Comparison of ENCODE assay signal across 1 cellular context in the genomic region with DNA sequence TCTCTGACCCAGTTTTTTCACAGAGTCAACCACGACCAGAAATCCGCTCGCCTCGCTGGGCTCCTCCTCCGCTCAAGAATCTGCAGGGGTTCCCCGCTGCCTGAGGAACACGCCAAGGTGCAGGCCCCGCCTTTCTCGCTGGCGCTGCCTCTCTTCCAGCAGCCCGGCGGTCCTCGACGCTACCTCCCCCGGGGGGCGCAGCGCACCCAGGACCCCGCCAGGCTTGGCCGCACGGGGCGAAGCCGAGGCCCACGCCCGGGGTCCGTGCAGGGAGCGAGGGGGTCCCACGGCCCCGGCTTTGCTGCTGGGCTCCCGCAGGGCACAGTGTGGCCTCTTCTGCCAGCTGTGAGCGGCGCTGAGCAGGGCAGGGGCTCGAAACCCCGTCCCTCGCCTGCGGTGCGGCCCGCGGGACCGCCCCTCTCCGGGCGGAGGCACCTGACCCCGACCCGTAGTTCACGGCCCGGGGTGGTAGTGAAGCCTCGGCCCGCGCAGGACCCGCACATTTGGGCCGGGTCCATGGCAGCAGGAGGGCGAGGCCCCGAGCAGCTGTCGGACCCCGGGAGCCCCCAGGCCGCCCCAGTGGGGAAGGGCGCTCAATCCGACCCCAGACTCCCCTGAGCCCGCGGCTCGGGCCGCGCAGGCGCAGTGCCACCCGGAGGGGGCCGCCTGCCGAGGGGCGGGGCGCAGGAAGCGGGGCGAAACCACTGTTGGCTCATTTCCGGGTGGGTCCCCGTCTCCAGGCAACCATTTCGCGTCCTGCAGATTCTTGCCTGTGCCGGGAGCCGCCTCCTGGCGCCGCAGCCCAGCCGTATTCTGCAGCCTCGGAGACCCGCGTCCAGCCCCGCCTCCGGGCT.
TF ChIP-seq lines count a peak whose summit lies in the region.

No MANE protein-coding gene starts in this region.

TF ChIP-seq in HepG2, 621 proteins besides CTCF, POLR2A, EP300 and RAD21 (continues in another document):
- TF ChIP-seq AGO2 (optimal IDR thresholded peaks at IDR 0.05; ENCODE audit: low read depth, low read length), result no peak
- TF ChIP-seq, protein P1, sequence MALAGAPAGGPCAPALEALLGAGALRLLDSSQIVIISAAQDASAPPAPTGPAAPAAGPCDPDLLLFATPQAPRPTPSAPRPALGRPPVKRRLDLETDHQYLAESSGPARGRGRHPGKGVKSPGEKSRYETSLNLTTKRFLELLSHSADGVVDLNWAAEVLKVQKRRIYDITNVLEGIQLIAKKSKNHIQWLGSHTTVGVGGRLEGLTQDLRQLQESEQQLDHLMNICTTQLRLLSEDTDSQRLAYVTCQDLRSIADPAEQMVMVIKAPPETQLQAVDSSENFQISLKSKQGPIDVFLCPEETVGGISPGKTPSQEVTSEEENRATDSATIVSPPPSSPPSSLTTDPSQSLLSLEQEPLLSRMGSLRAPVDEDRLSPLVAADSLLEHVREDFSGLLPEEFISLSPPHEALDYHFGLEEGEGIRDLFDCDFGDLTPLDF (CRISPR knock-in tag; IDR thresholded peaks at IDR 0.05), result no peak
- no peak for TF ChIP-seq TRIM24 (CRISPR knock-in tag; IDR thresholded peaks at IDR 0.05)
- TF ChIP-seq, protein P2, sequence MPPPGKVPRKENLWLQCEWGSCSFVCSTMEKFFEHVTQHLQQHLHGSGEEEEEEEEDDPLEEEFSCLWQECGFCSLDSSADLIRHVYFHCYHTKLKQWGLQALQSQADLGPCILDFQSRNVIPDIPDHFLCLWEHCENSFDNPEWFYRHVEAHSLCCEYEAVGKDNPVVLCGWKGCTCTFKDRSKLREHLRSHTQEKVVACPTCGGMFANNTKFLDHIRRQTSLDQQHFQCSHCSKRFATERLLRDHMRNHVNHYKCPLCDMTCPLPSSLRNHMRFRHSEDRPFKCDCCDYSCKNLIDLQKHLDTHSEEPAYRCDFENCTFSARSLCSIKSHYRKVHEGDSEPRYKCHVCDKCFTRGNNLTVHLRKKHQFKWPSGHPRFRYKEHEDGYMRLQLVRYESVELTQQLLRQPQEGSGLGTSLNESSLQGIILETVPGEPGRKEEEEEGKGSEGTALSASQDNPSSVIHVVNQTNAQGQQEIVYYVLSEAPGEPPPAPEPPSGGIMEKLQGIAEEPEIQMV (CRISPR knock-in tag; IDR thresholded peaks at IDR 0.05; ENCODE audit: low read depth), result no peak
- TF ChIP-seq, protein P3, sequence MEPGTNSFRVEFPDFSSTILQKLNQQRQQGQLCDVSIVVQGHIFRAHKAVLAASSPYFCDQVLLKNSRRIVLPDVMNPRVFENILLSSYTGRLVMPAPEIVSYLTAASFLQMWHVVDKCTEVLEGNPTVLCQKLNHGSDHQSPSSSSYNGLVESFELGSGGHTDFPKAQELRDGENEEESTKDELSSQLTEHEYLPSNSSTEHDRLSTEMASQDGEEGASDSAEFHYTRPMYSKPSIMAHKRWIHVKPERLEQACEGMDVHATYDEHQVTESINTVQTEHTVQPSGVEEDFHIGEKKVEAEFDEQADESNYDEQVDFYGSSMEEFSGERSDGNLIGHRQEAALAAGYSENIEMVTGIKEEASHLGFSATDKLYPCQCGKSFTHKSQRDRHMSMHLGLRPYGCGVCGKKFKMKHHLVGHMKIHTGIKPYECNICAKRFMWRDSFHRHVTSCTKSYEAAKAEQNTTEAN (CRISPR knock-in tag; conservative IDR thresholded peaks at IDR 0.05), result 0 out of 2 replicates have a peak, but pooled peaks have one; percentile 23
- TF ChIP-seq, protein P4, sequence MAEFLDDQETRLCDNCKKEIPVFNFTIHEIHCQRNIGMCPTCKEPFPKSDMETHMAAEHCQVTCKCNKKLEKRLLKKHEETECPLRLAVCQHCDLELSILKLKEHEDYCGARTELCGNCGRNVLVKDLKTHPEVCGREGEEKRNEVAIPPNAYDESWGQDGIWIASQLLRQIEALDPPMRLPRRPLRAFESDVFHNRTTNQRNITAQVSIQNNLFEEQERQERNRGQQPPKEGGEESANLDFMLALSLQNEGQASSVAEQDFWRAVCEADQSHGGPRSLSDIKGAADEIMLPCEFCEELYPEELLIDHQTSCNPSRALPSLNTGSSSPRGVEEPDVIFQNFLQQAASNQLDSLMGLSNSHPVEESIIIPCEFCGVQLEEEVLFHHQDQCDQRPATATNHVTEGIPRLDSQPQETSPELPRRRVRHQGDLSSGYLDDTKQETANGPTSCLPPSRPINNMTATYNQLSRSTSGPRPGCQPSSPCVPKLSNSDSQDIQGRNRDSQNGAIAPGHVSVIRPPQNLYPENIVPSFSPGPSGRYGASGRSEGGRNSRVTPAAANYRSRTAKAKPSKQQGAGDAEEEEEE (CRISPR knock-in tag; IDR thresholded peaks at IDR 0.05; ENCODE audit: borderline replicate concordance), result no peak
- no peak for TF ChIP-seq SRSF4 (IDR thresholded peaks at IDR 0.05; ENCODE audit: low read depth, low read length, poor library complexity, severe bottlenecking)
- no peak for TF ChIP-seq SMAD3 (CRISPR knock-in tag; IDR thresholded peaks at IDR 0.05)
- no peak for TF ChIP-seq KDM4B (CRISPR knock-in tag; IDR thresholded peaks at IDR 0.05)
- TF ChIP-seq, protein P5, sequence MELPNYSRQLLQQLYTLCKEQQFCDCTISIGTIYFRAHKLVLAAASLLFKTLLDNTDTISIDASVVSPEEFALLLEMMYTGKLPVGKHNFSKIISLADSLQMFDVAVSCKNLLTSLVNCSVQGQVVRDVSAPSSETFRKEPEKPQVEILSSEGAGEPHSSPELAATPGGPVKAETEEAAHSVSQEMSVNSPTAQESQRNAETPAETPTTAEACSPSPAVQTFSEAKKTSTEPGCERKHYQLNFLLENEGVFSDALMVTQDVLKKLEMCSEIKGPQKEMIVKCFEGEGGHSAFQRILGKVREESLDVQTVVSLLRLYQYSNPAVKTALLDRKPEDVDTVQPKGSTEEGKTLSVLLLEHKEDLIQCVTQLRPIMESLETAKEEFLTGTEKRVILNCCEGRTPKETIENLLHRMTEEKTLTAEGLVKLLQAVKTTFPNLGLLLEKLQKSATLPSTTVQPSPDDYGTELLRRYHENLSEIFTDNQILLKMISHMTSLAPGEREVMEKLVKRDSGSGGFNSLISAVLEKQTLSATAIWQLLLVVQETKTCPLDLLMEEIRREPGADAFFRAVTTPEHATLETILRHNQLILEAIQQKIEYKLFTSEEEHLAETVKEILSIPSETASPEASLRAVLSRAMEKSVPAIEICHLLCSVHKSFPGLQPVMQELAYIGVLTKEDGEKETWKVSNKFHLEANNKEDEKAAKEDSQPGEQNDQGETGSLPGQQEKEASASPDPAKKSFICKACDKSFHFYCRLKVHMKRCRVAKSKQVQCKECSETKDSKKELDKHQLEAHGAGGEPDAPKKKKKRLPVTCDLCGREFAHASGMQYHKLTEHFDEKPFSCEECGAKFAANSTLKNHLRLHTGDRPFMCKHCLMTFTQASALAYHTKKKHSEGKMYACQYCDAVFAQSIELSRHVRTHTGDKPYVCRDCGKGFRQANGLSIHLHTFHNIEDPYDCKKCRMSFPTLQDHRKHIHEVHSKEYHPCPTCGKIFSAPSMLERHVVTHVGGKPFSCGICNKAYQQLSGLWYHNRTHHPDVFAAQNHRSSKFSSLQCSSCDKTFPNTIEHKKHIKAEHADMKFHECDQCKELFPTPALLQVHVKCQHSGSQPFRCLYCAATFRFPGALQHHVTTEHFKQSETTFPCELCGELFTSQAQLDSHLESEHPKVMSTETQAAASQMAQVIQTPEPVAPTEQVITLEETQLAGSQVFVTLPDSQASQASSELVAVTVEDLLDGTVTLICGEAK (IDR thresholded peaks at IDR 0.05), result no peak
- TF ChIP-seq, protein P5 (CRISPR knock-in tag; IDR thresholded peaks at IDR 0.05), result no peak; the same call in 1 of the 2 replicates
- TF ChIP-seq, protein P6, sequence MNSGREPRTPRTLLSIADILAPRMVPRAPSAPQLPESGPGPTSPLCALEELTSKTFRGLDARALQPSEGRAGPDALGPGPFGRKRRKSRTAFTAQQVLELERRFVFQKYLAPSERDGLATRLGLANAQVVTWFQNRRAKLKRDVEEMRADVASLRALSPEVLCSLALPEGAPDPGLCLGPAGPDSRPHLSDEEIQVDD (CRISPR knock-in tag; IDR thresholded peaks at IDR 0.05; ENCODE audit: borderline replicate concordance), result no peak
- TF ChIP-seq XRCC5 (optimal IDR thresholded peaks at IDR 0.05; ENCODE audit: low read length), result no peak
- TF ChIP-seq, protein P7, sequence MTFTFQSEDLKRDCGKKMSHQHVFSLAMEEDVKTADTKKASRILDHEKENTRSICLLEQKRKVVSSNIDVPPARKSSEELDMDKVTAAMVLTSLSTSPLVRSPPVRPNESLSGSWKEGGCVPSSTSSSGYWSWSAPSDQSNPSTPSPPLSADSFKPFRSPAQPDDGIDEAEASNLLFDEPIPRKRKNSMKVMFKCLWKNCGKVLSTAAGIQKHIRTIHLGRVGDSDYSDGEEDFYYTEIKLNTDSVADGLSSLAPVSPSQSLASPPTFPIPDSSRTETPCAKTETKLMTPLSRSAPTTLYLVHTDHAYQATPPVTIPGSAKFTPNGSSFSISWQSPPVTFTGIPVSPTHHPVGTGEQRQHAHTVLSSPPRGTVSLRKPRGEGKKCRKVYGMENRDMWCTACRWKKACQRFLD (CRISPR knock-in tag; IDR thresholded peaks at IDR 0.05; ENCODE audit: borderline replicate concordance), result no peak
- TF ChIP-seq MED1 (CRISPR knock-in tag; IDR thresholded peaks at IDR 0.05), result peak; percentile 23; the same call in 1 of the 2 replicates
- TF ChIP-seq, protein P8, sequence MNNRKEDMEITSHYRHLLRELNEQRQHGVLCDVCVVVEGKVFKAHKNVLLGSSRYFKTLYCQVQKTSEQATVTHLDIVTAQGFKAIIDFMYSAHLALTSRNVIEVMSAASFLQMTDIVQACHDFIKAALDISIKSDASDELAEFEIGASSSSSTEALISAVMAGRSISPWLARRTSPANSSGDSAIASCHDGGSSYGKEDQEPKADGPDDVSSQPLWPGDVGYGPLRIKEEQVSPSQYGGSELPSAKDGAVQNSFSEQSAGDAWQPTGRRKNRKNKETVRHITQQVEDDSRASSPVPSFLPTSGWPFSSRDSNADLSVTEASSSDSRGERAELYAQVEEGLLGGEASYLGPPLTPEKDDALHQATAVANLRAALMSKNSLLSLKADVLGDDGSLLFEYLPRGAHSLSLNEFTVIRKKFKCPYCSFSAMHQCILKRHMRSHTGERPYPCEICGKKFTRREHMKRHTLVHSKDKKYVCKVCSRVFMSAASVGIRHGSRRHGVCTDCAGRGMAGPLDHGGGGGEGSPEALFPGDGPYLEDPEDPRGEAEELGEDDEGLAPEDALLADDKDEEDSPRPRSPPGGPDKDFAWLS (CRISPR knock-in tag; IDR thresholded peaks at IDR 0.05; ENCODE audit: borderline replicate concordance), result no peak
- TF ChIP-seq, protein P9, sequence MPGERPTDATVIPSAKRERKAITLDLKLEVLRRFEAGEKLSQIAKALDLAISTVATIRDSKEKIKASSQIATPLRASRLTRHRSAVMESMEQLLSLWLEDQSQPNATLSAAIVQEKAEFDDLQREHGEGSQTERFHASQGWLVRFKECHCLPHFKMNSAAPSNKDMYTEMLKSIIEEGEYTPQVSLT (CRISPR knock-in tag; IDR thresholded peaks at IDR 0.05; ENCODE audit: borderline replicate concordance, low read depth), result no peak
- peak; percentile 61; the same call in 1 of the 2 replicates for TF ChIP-seq ZNF274 (CRISPR knock-in tag; IDR thresholded peaks at IDR 0.05)
- TF ChIP-seq CBFB (CRISPR knock-in tag; IDR thresholded peaks at IDR 0.05), result no peak
- no peak for TF ChIP-seq ZNF3 (CRISPR knock-in tag; IDR thresholded peaks at IDR 0.05)
- TF ChIP-seq, protein P10, sequence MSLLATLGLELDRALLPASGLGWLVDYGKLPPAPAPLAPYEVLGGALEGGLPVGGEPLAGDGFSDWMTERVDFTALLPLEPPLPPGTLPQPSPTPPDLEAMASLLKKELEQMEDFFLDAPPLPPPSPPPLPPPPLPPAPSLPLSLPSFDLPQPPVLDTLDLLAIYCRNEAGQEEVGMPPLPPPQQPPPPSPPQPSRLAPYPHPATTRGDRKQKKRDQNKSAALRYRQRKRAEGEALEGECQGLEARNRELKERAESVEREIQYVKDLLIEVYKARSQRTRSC (CRISPR knock-in tag; IDR thresholded peaks at IDR 0.05; ENCODE audit: low read depth), result no peak
- TF ChIP-seq, protein P11, sequence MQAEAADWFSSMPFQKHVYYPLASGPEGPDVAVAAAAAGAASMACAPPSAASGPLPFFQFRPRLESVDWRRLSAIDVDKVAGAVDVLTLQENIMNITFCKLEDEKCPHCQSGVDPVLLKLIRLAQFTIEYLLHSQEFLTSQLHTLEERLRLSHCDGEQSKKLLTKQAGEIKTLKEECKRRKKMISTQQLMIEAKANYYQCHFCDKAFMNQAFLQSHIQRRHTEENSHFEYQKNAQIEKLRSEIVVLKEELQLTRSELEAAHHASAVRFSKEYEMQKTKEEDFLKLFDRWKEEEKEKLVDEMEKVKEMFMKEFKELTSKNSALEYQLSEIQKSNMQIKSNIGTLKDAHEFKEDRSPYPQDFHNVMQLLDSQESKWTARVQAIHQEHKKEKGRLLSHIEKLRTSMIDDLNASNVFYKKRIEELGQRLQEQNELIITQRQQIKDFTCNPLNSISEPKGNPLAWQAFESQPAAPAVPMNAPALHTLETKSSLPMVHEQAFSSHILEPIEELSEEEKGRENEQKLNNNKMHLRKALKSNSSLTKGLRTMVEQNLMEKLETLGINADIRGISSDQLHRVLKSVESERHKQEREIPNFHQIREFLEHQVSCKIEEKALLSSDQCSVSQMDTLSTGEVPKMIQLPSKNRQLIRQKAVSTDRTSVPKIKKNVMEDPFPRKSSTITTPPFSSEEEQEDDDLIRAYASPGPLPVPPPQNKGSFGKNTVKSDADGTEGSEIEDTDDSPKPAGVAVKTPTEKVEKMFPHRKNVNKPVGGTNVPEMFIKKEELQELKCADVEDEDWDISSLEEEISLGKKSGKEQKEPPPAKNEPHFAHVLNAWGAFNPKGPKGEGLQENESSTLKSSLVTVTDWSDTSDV (CRISPR knock-in tag; IDR thresholded peaks at IDR 0.05), result peak; percentile 52; the same call in 1 of the 2 replicates
